ENCODE assay signal across 8 cellular contexts in the genomic region with DNA sequence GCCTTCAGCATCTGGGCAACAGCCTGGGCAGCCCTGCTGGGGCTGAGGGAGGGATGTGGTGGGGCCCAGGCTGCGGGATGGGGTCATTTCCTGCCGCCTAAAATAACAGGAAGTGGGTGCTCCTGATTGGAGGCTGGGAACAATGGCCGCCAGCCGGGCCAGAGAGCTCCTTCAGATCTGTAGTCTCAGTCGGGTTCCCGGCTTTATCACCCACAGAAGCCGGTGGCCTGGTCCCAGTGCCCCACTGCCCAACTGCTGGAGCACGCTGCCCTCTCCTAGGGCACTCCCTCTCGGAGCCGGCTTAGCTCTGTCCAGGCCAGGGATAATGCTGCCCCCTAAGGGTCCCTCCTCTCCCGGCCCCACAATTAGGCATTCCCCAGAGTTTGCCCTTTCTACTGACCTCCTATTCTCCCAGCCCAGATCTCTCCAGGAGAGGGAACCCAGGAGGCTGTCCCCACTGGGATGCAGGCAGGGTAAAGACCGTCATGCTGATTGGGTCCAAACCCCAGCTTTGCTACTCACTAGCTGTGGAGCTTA. TPM values are rescaled to one million over a fixed set of nuclear protein-coding genes. Genes with fewer than 3 reads are reported as not detected.
DNase-seq lines count a peak whose midpoint lies in the region; ATAC-seq, FAIRE-seq and TF ChIP-seq lines count a peak whose summit lies in the region.

No MANE protein-coding gene starts in this region.

- no peaks in the 10 kb centered on the region; the same call in 1 of the 2 replicates for H3K36me3 ChIP-seq in PC-3 (ENCODE audit: low read depth, low read length)
- H3K36me3 ChIP-seq in transverse colon: no peaks in the 10 kb centered on the region

- H3K9me3 Mint-ChIP-seq in activated T-helper 2 cell treated with anti-CD3 and anti-CD28 coated beads, Interferon-gamma antibody, Interleukin-2, Interleukin-4, amounts not matched to agents 10 μg/mL and 5 μg/mL and 100 μg/mL, durations not matched to agents 14 hours and 24 hours and 36 hours: no peaks in the 10 kb centered on the region
- H3K9me3 Mint-ChIP-seq in nephron: no peaks in the 10 kb centered on the region

- H3K9me3 ChIP-seq in A549: no peaks in the 10 kb centered on the region
- no peaks in the 10 kb centered on the region for H3K9me3 ChIP-seq in PC-3 (ENCODE audit: low read length)
- H3K9me3 ChIP-seq in transverse colon: no peaks in the 10 kb centered on the region

- intact Hi-C loops in PC-3 (cut with micrococcal nuclease): loop anchor here (1.0 kb wide), 2 partner anchors 12 to 23 kb away; partner anchors contain the start of gene TRAPPC3
- intact Hi-C loops in activated T-helper 2 cell treated with anti-CD3 and anti-CD28 coated beads, Interferon-gamma antibody, Interleukin-2, Interleukin-4, amounts not matched to agents 10 μg/mL and 5 μg/mL and 100 μg/mL, durations not matched to agents 14 hours and 24 hours and 36 hours (cut with micrococcal nuclease): loop anchor here (1.0 kb wide), 1 partner anchor 12 kb away; the partner anchor contains the start of gene TRAPPC3
- intact Hi-C loops in transverse colon (cut with DNase I; ENCODE audit: low total_unique reads): no loop called here

- peak overlapping the region; percentile 77 for H3K4me3 Mint-ChIP-seq in activated T-helper 2 cell treated with anti-CD3 and anti-CD28 coated beads, Interferon-gamma antibody, Interleukin-2, Interleukin-4, amounts not matched to agents 10 μg/mL and 5 μg/mL and 100 μg/mL, durations not matched to agents 14 hours and 24 hours and 36 hours (ENCODE audit: low read depth)
- H3K4me3 Mint-ChIP-seq in nephron: peak overlapping the region; percentile 74 to 79 (median 77)

- H3K36me3 Mint-ChIP-seq in activated T-helper 2 cell treated with anti-CD3 and anti-CD28 coated beads, Interferon-gamma antibody, Interleukin-2, Interleukin-4, amounts not matched to agents 10 μg/mL and 5 μg/mL and 100 μg/mL, durations not matched to agents 14 hours and 24 hours and 36 hours (ENCODE audit: low read depth): peaks cover 51% of the 10 kb centered on the region
- peaks cover 18% of the 10 kb centered on the region for H3K36me3 Mint-ChIP-seq in nephron (ENCODE audit: low read depth)

- no peaks in the 10 kb centered on the region for H3K9me2 ChIP-seq in PC-3 (replicated peaks; ENCODE audit: low read length)

- CTCF ChIA-PET in A549 (lab: Yijun Ruan, JAX) (interaction anchor here (0.8 to 8.6 kb wide), 15 partner anchors 8 to 124 kb away, joined by 3 to 82 read pairs (median 5); partner anchors contain the start of genes THRAP3 and TRAPPC3), PC-3 (lab: Charles Lee) (interaction anchor here (0.7 kb wide), 1 partner anchor 12 kb away, joined by 3 read pairs; no protein-coding TSS in a partner anchor)

- TF ChIP-seq EP300 in A549 (IDR thresholded peaks at IDR 0.05): no peak
- no peak for TF ChIP-seq EP300 in transverse colon (IDR thresholded peaks at IDR 0.05; ENCODE audit: low read depth)

- H3K4me3 ChIP-seq in A549 (peak overlapping the region; percentile 33), PC-3 (ENCODE audit: low read length) (peak overlapping the region; percentile 14; the same call in 1 of the 2 replicates), fibroblast of pulmonary artery (replicated peaks; ENCODE audit: low read depth, low read length) (peak overlapping the region; percentile 59), transverse colon (peak overlapping the region in 3 of 4 donors; percentile 10 to 43 (median 10))

- POLR2A ChIA-PET in A549 (lab: Yijun Ruan, JAX): interaction anchor here (1.3 to 2.5 kb wide), 2 partner anchors 11 to 63 kb away, joined by 4 to 19 read pairs; partner anchors contain the start of genes THRAP3 and TRAPPC3
- POLR2A ChIA-PET in PC-3 (lab: Charles Lee; ENCODE audit: unreplicated experiment): interaction anchor here (0.5 to 0.6 kb wide), 2 partner anchors 19 to 21 kb away, joined by 8 to 41 read pairs; no protein-coding TSS in a partner anchor

- BruUV-seq in PC-3 (replicated peaks; lab: Mats Ljungman, UMichigan): no TSS peak

- peaks cover 59% of the 10 kb centered on the region for H3K4me1 Mint-ChIP-seq in activated T-helper 2 cell treated with anti-CD3 and anti-CD28 coated beads, Interferon-gamma antibody, Interleukin-2, Interleukin-4, amounts not matched to agents 10 μg/mL and 5 μg/mL and 100 μg/mL, durations not matched to agents 14 hours and 24 hours and 36 hours (ENCODE audit: low read depth)
- peaks cover 56% of the 10 kb centered on the region for H3K4me1 Mint-ChIP-seq in nephron

- WGBS in A549 (ENCODE audit: missing lambda C conversion rate): 40% methylated on average over 2 of the region's 12 CpGs
- WGBS in transverse colon (ENCODE audit: low coverage in 1 of 2), 2 donors: 24% methylated on average over 12 of the region's 12 CpGs; no CpG with 5 or more reads in 1 of the 2 donors

- DNase-seq in A549 (ENCODE audit: low read depth in 1 of 2, low spot score in 1 of 2) (peak; percentile 47 to 48), PC-3 (peak; percentile 35), fibroblast of pulmonary artery (ENCODE audit: low read depth) (peak; percentile 72), transverse colon (peak; percentile 65)
- peak; percentile 68 for DNase-seq in activated T-helper 2 cell treated with anti-CD3 and anti-CD28 coated beads, Interferon-gamma antibody, Interleukin-2, Interleukin-4, amounts not matched to agents 10 μg/mL and 5 μg/mL and 100 μg/mL, durations not matched to agents 14 hours and 24 hours and 36 hours (ENCODE audit: low spot score)

- FAIRE-seq in A549 (lab: Jason Lieb, UNC): no peak

- peaks cover 98% of the 10 kb centered on the region for H3K79me2 ChIP-seq in PC-3 (ENCODE audit: low read length)

- H3K4me2 ChIP-seq in A549 (peak overlapping the region; percentile 93), PC-3 (ENCODE audit: low read length) (peak overlapping the region; percentile 48)

- H3K27ac ChIP-seq in A549: peak overlapping the region; percentile 77 to 83
- peak overlapping the region; percentile 46 for H3K27ac ChIP-seq in PC-3 (ENCODE audit: low read length)
- peak overlapping the region; percentile 87 to 100 (median 98) for H3K27ac ChIP-seq in transverse colon

- peaks cover 24% of the 10 kb centered on the region for H4K20me1 ChIP-seq in PC-3 (ENCODE audit: low read length)

- TF ChIP-seq CTCF in A549 (IDR thresholded peaks at IDR 0.05): peak; percentile 37
- peak; percentile 58 for TF ChIP-seq CTCF in PC-3 (conservative IDR thresholded peaks at IDR 0.05; ENCODE audit: low read depth, low read length)
- peak; percentile 37 for TF ChIP-seq CTCF in fibroblast of pulmonary artery (IDR thresholded peaks at IDR 0.05; ENCODE audit: low read length, missing control alignments)
- peak; percentile 17 to 31 (median 31) for TF ChIP-seq CTCF in nephron (IDR thresholded peaks at IDR 0.05; ENCODE audit: unreplicated experiment in 3 of 3)
- no peak for TF ChIP-seq CTCF in transverse colon (IDR thresholded peaks at IDR 0.05)

- TF ChIP-seq POLR2A in A549 (IDR thresholded peaks at IDR 0.05; ENCODE audit: low read length) (no peak), GM18951 (IDR thresholded peaks at IDR 0.05; ENCODE audit: extremely low read depth, insufficient read depth, insufficient read length) (peak; percentile 74), transverse colon (IDR thresholded peaks at IDR 0.05) (peak; percentile 26)

- H3K9ac ChIP-seq in PC-3 (ENCODE audit: low read length): peak overlapping the region; percentile 47

- peak overlapping the region; percentile 93 for H3K27ac Mint-ChIP-seq in activated T-helper 2 cell treated with anti-CD3 and anti-CD28 coated beads, Interferon-gamma antibody, Interleukin-2, Interleukin-4, amounts not matched to agents 10 μg/mL and 5 μg/mL and 100 μg/mL, durations not matched to agents 14 hours and 24 hours and 36 hours
- H3K27ac Mint-ChIP-seq in nephron: peak overlapping the region; percentile 76 to 91 (median 88)

- ATAC-seq in A549 (peak; percentile 65 to 76), PC-3 (peak; percentile 19), HG03378 (IDR thresholded peaks at IDR 0.05; ENCODE audit: unreplicated experiment) (no peak)

- H3K27me3 Mint-ChIP-seq in activated T-helper 2 cell treated with anti-CD3 and anti-CD28 coated beads, Interferon-gamma antibody, Interleukin-2, Interleukin-4, amounts not matched to agents 10 μg/mL and 5 μg/mL and 100 μg/mL, durations not matched to agents 14 hours and 24 hours and 36 hours (ENCODE audit: low read depth): no peaks in the 10 kb centered on the region
- no peaks in the 10 kb centered on the region for H3K27me3 Mint-ChIP-seq in nephron (ENCODE audit: low read depth)

- peaks cover 61% of the 10 kb centered on the region for H3K4me1 ChIP-seq in A549
- H3K4me1 ChIP-seq in PC-3 (ENCODE audit: insufficient read depth, low read length): peaks cover 47% of the 10 kb centered on the region
- H3K4me1 ChIP-seq in transverse colon: peaks cover 30 to 64% (median 56%) of the 10 kb centered on the region in 4 donors

- H3K27me3 ChIP-seq in PC-3 (ENCODE audit: low read length) (no peaks in the 10 kb centered on the region), transverse colon (no peaks in the 10 kb centered on the region)

- no peaks in the 10 kb centered on the region for H3F3A ChIP-seq in PC-3 (ENCODE audit: low read length, unreplicated experiment)

- peak in 1 of 2 experiments; percentile 14; a peak in 1 of 5 replicates for TF ChIP-seq RAD21 in A549 (conservative IDR thresholded peaks at IDR 0.05 in 1 of 2, IDR thresholded peaks at IDR 0.05 in 1 of 2)

- in situ Hi-C loops in GM18951 (cut with MboI; ENCODE audit: low sequenced_read_pairs, unreplicated experiment): no loop called here
- in situ Hi-C loops in transverse colon (cut with MboI; ENCODE audit: low pct_ligation_motif_present in 1 of 4, low pct_unique_long_range_greater_than_20kb in 1 of 4, low sequenced_read_pairs in 3 of 4): no loop called here

- 0 out of 2 replicates have a peak overlapping the region, but pooled peaks have one; percentile 36 for H2AFZ ChIP-seq in PC-3 (ENCODE audit: low read length)

RNA-seq across cellular contexts. Expression of gene MAP7D1, which starts 5.1 kb away (rescaled TPM):
- polyA plus RNA-seq in A549 (2011; rRNA removed): 15.4 and 16.4 TPM in 2 replicates
- polyA plus RNA-seq in A549 (2012; cell fraction: cytosol; rRNA removed): 65.2 and 90.0 TPM in 2 replicates
- 113 and 167 TPM in 2 replicates for polyA plus RNA-seq in A549 (2012; cell fraction: nucleus; rRNA removed)
- polyA plus RNA-seq in A549 (2017; fragmentation: RNase III; extraction: RNeasy Plus Mini Kit Qiagen cat#74134 plus additional on column Dnase treatment): 74.9 to 79.0 TPM (median 75.0 TPM) in 3 replicates
- polyA minus RNA-seq in A549 (2011; rRNA and poly(A)+ RNA removed): 15.5 and 28.3 TPM in 2 replicates
- total RNA-seq in PC-3 (2014; rRNA removed): 113 and 160 TPM in 2 replicates
- 162 and 172 TPM in 2 replicates for total RNA-seq in activated T-helper 2 cell treated with anti-CD3 and anti-CD28 coated beads, Interferon-gamma antibody, Interleukin-2, Interleukin-4, amounts not matched to agents 10 μg/mL and 5 μg/mL and 100 μg/mL, durations not matched to agents 14 hours and 24 hours and 36 hours
- total RNA-seq in transverse colon: 100 to 1,000 TPM in 1 of 4 donors, 10 to 100 TPM in 3; 74.3 to 187 (median 86.0) TPM

RNA-seq across cellular contexts. Expression of gene TRAPPC3, which starts 11.7 kb away (rescaled TPM):
- polyA plus RNA-seq in A549 (2011; rRNA removed): 62.2 and 67.0 TPM in 2 replicates
- 69.5 and 75.1 TPM in 2 replicates for polyA plus RNA-seq in A549 (2012; cell fraction: cytosol; rRNA removed)
- polyA plus RNA-seq in A549 (2012; cell fraction: nucleus; rRNA removed): 27.5 and 54.4 TPM in 2 replicates
- 103 to 109 TPM (median 105 TPM) in 3 replicates for polyA plus RNA-seq in A549 (2017; fragmentation: RNase III; extraction: RNeasy Plus Mini Kit Qiagen cat#74134 plus additional on column Dnase treatment)
- polyA minus RNA-seq in A549 (2011; rRNA and poly(A)+ RNA removed): 16.7 and 17.4 TPM in 2 replicates
- total RNA-seq in PC-3 (2014; rRNA removed): 119 and 236 TPM in 2 replicates
- total RNA-seq in activated T-helper 2 cell treated with anti-CD3 and anti-CD28 coated beads, Interferon-gamma antibody, Interleukin-2, Interleukin-4, amounts not matched to agents 10 μg/mL and 5 μg/mL and 100 μg/mL, durations not matched to agents 14 hours and 24 hours and 36 hours: 68.4 and 71.5 TPM in 2 replicates
- 100 to 1,000 TPM in 3 of 4 donors, 10 to 100 TPM in 1; 54.6 to 165 (median 105) TPM for total RNA-seq in transverse colon

RNA-seq across cellular contexts. Expression of gene COL8A2, which starts 36.0 kb away (rescaled TPM):
- polyA plus RNA-seq in A549 (2011; rRNA removed) (0.05 and 0.12 TPM in 2 replicates), A549 (2017; fragmentation: RNase III; extraction: RNeasy Plus Mini Kit Qiagen cat#74134 plus additional on column Dnase treatment) (0.07 to 0.16 TPM (median 0.12 TPM) in 3 replicates)
- 0.05 and 0.09 TPM in 2 replicates for polyA plus RNA-seq in A549 (2012; cell fraction: cytosol; rRNA removed)
- 0.11 and 0.13 TPM in 2 replicates for polyA plus RNA-seq in A549 (2012; cell fraction: nucleus; rRNA removed)
- 0.08 and 0.10 TPM in 2 replicates for polyA minus RNA-seq in A549 (2011; rRNA and poly(A)+ RNA removed)
- total RNA-seq in PC-3 (2014; rRNA removed) (0.26 and 0.58 TPM in 2 replicates), transverse colon (1 to 10 TPM; 1.2 to 5.4 (median 1.7) TPM)
- not detected in 2 replicates for total RNA-seq in activated T-helper 2 cell treated with anti-CD3 and anti-CD28 coated beads, Interferon-gamma antibody, Interleukin-2, Interleukin-4, amounts not matched to agents 10 μg/mL and 5 μg/mL and 100 μg/mL, durations not matched to agents 14 hours and 24 hours and 36 hours

Comparison
In these comparisons a context has a peak if more than half of its experiments do, and no peak if none do; other contexts are left out.
1. H3K27ac ChIP-seq: peak in every context shown above with its lines; median percentile 98 in transverse colon; 80 in A549; 46 in PC-3.
2. CTCF ChIP-seq: peak in A549 (single experiment), PC-3 (single experiment), fibroblast of pulmonary artery (single experiment) and nephron (3 of 3); none in transverse colon (0 of 5).
3. Peak in every context shown above with its lines, with median percentiles within 50 percentile points of each other: DNase-seq and H3K4me3 ChIP-seq.